ENCODE assay signal across 8 cellular contexts in genomic region chr19:7595466-7596133, GRCh38. TPM values are rescaled to one million over a fixed set of nuclear protein-coding genes. Genes with fewer than 3 reads are reported as not detected.
A peak's percentile ranks its signal among the peaks of the same experiment; 100 is the strongest.
DNase-seq lines count a peak whose midpoint lies in the region; ATAC-seq and TF ChIP-seq lines count a peak whose summit lies in the region.

Gene CAMSAP3 (plus strand): TSS chr19:7595863. CDS start chr19:7596003, 140 bp downstream.

- peak within 1 kb of the TSS; percentile 86 for H3K4me3 Mint-ChIP-seq in CD8-positive, alpha-beta T cell
- peak within 1 kb of the TSS; percentile 74 for H3K4me3 Mint-ChIP-seq in activated naive CD8-positive, alpha-beta T cell

- H3K4me3 ChIP-seq in CD8-positive, alpha-beta T cell (ENCODE audit: low read depth, low read length), result peak within 1 kb of the TSS; percentile 57
- H3K4me3 ChIP-seq in iPS-18c (ENCODE audit: insufficient read depth, low read depth, low read length), result peak within 1 kb of the TSS; percentile 65

- no peaks in the 10 kb centered on the region for H3K36me3 Mint-ChIP-seq in CD8-positive, alpha-beta T cell
- H3K36me3 Mint-ChIP-seq in activated naive CD8-positive, alpha-beta T cell, result no peaks in the 10 kb centered on the region

- H3K36me3 ChIP-seq in CD8-positive, alpha-beta T cell (ENCODE audit: insufficient read depth, low read length), result no peaks in the 10 kb centered on the region

- peak; percentile 85 for ATAC-seq in CD8-positive, alpha-beta T cell
- no peak for ATAC-seq in HG03159 (IDR thresholded peaks at IDR 0.05; ENCODE audit: unreplicated experiment)

- CTCF ChIA-PET in CD8-positive, alpha-beta T cell (lab: Charles Lee), result interaction anchor here (0.5 to 0.8 kb wide), 2 partner anchors 27 to 356 kb away, joined by 3 to 5 read pairs; no protein-coding TSS in a partner anchor

- DNase-seq in CD8-positive, alpha-beta T cell, result peak in 5 of 7 experiments; percentile 18 to 62 (median 29)
- peak; percentile 41 for DNase-seq in HK-2 (ENCODE audit: unreplicated experiment)
- DNase-seq in NOMO-1 treated with DMSO at 0.1 percent for 48 hours (lab: John Stamatoyannopoulos, UW; ENCODE audit: unreplicated experiment), result peak; percentile 30
- peak in 2 of 3 donors; percentile 23 to 30 for DNase-seq in stimulated activated CD4-positive, alpha-beta T cell treated with anti-CD3 and anti-CD28 coated beads, Interleukin-12 subunit alpha, Interleukin-12 subunit beta, amount 100 ng/mL, for 48 hours (ENCODE audit: low read depth in 2 of 3, low spot score in 1 of 3)
- no peak for DNase-seq in A172 (ENCODE audit: low spot score)

- TF ChIP-seq CTCF in CD8-positive, alpha-beta T cell (IDR thresholded peaks at IDR 0.05), result no peak

- peaks cover 4% of the 10 kb centered on the region for H3K27me3 ChIP-seq in CD8-positive, alpha-beta T cell (ENCODE audit: insufficient read depth, low read length)

- peaks cover 9% of the 10 kb centered on the region for H3K4me1 ChIP-seq in CD8-positive, alpha-beta T cell (ENCODE audit: insufficient read depth, low read length)

- H3K27ac Mint-ChIP-seq in CD8-positive, alpha-beta T cell, result no peak within 1 kb of the TSS
- H3K27ac Mint-ChIP-seq in activated naive CD8-positive, alpha-beta T cell, result no peak within 1 kb of the TSS

- H3K27ac ChIP-seq in CD8-positive, alpha-beta T cell (ENCODE audit: low read depth, low read length), result no peak within 1 kb of the TSS

- H3K9me3 ChIP-seq in CD8-positive, alpha-beta T cell (ENCODE audit: low read length), result no peaks in the 10 kb centered on the region
- H3K9me3 ChIP-seq in iPS-18c (ENCODE audit: control insufficient read depth, insufficient read depth, low read length), result no peaks in the 10 kb centered on the region

- intact Hi-C loops in CD8-positive, alpha-beta T cell (cut with DNase I, micrococcal nuclease), result no loop called here

- H3K4me1 Mint-ChIP-seq in CD8-positive, alpha-beta T cell (ENCODE audit: low read depth), result peaks cover 10% of the 10 kb centered on the region
- H3K4me1 Mint-ChIP-seq in activated naive CD8-positive, alpha-beta T cell (ENCODE audit: low read depth), result peaks cover 6% of the 10 kb centered on the region

- POLR2A ChIA-PET in CD8-positive, alpha-beta T cell (lab: Charles Lee), result interaction anchor here (1.3 kb wide), 1 partner anchor 35 kb away, joined by 3 read pairs; no protein-coding TSS in a partner anchor

- peaks cover 35% of the 10 kb centered on the region for H3K27me3 Mint-ChIP-seq in CD8-positive, alpha-beta T cell (ENCODE audit: low read depth)
- peaks cover 10% of the 10 kb centered on the region for H3K27me3 Mint-ChIP-seq in activated naive CD8-positive, alpha-beta T cell

- H3K9me3 Mint-ChIP-seq in CD8-positive, alpha-beta T cell, result no peaks in the 10 kb centered on the region
- H3K9me3 Mint-ChIP-seq in activated naive CD8-positive, alpha-beta T cell (ENCODE audit: low read depth), result no peaks in the 10 kb centered on the region

RNA-seq across cellular contexts. Expression of gene CAMSAP3, which starts in this region (rescaled TPM):
- under 1 TPM; 0.28 to 0.33 TPM for total RNA-seq in CD8-positive, alpha-beta T cell
- 1.5 and 2.6 TPM in 2 replicates for total RNA-seq in A172 (2014; rRNA removed; shearing (Covaris generic))

Comparison
In these comparisons a context has a peak if more than half of its experiments do, and no peak if none do; other contexts are left out.
1. Peak in DNase-seq, ATAC-seq and H3K4me3 ChIP-seq in CD8-positive, alpha-beta T cell; RNA of the gene not detected or under 1 TPM.